Comparison of ENCODE assay signal across 8 cellular contexts in the genomic region with DNA sequence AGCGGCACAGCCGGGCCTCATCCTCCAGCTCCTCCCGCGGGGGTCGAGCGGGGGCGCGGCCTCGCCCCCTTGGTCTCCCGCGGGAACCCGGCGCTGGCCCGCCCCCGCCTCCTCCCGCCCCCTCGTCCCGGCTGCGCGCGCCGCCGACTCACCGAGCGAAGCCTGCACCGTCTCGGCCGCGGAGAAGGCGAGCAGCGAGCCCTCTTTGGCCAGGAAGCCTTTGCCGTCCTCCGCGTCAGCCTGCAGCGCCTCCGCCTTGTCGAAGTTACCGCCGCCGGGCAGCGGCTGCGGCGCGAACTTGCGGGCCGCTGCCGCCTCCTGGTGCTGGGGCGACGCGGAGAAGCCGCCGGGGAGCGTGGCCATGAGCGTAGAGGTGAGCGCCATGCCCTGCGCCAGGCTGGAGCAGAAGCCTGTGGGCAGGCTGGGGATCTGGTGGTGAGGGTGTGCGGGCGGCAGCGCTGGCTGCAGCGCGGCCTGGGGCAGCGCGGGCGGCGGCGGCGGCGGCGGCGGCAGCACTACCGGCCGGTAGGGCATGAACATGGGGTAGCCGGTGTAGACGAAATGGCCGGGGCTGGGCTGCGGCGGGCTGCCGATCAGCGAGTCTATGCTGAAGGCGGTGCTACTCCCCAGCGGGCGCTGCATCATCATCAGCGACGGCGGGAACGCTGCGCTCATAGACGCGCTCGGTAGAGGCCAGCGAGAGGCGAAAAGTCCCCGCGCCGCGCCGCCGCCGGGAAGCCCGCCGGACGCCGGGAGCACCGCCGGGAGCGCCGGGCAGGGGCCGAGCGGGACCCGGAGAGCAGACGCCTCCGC. TPM values are rescaled to one million over a fixed set of nuclear protein-coding genes. Genes with fewer than 3 reads are reported as not detected.
DNase-seq lines count a peak whose midpoint lies in the region; ATAC-seq and TF ChIP-seq lines count a peak whose summit lies in the region.

No MANE protein-coding gene starts in this region.

- in situ Hi-C loops in GM13976 (cut with MboI; ENCODE audit: low sequenced_read_pairs, unreplicated experiment) = no loop called here

- TF ChIP-seq CTCF in GM13976 (IDR thresholded peaks at IDR 0.05; ENCODE audit: borderline replicate concordance, control extremely low read depth, extremely low read depth, insufficient read depth, missing control alignments) = no peak
- peak; percentile 27 for TF ChIP-seq CTCF in fibroblast of villous mesenchyme (IDR thresholded peaks at IDR 0.05; ENCODE audit: insufficient read depth, low read depth, low read length)

- H3K4me3 ChIP-seq in fibroblast of villous mesenchyme (ENCODE audit: low read depth, low read length) = peak overlapping the region; percentile 63

- DNase-seq in GM13976 (ENCODE audit: low spot score) (peak; percentile 41), NCI-H69 (lab: John Stamatoyannopoulos, UW) (peak; percentile 51), fibroblast of villous mesenchyme (ENCODE audit: low read depth) (peak; percentile 59), renal cortical epithelial cell (ENCODE audit: low read depth) (peak; percentile 14), ureter (ENCODE audit: low spot score) (no peak)
- DNase-seq in stimulated activated CD4-positive, alpha-beta T cell treated with anti-CD3 and anti-CD28 coated beads, Interleukin-1b, Interleukin-23, amount 100 ng/mL, for 48 hours = no peak

- no peak for ATAC-seq in HG03159 (IDR thresholded peaks at IDR 0.05; ENCODE audit: unreplicated experiment)
- no peak for ATAC-seq in HG03175 (IDR thresholded peaks at IDR 0.05; ENCODE audit: unreplicated experiment)

RNA-seq across cellular contexts. Expression of a gene that starts 0.7 kb away (rescaled TPM):
- total RNA-seq in fibroblast of villous mesenchyme (1.6 TPM in 1 of 2 replicates, not detected in the other), renal cortical epithelial cell (1.0 TPM in 1 of 2 replicates, not detected in the other), ureter (not detected)

Comparison
In these comparisons a context has a peak if more than half of its experiments do, and no peak if none do; other contexts are left out.
1. DNase-seq: peak in GM13976 (single experiment), NCI-H69 (single experiment), fibroblast of villous mesenchyme (single experiment) and renal cortical epithelial cell (single experiment); none in ureter (single experiment) and stimulated activated CD4-positive, alpha-beta T cell treated with anti-CD3 and anti-CD28 coated beads, Interleukin-1b, Interleukin-23, amount 100 ng/mL, for 48 hours (single experiment).